ENCODE assay signal across 8 cellular contexts in genomic region chr11:33160587-33160986, GRCh38. TPM values are rescaled to one million over a fixed set of nuclear protein-coding genes. Genes with fewer than 3 reads are reported as not detected.
A peak's percentile ranks its signal among the peaks of the same experiment; 100 is the strongest.
DNase-seq lines count a peak whose midpoint lies in the region; ATAC-seq and TF ChIP-seq lines count a peak whose summit lies in the region.

No MANE protein-coding gene starts in this region.

- H3K27ac Mint-ChIP-seq in activated CD8-positive, alpha-beta T cell treated with anti-CD3 and anti-CD28 coated beads, Interleukin-2, amount 10 ng/mL, durations not matched to agents 7 days and 5 days: peak overlapping the region; percentile 98

- H3K4me3 ChIP-seq in HFF-Myc (replicated peaks; ENCODE audit: low read depth, low read length) (peak overlapping the region; percentile 82), iPS-11a (ENCODE audit: low read depth, low read length) (peak overlapping the region; percentile 97), smooth muscle cell (peak overlapping the region; percentile 75)

- peak overlapping the region; percentile 98 for H3K4me2 ChIP-seq in smooth muscle cell

- H3K27me3 Mint-ChIP-seq in activated CD8-positive, alpha-beta T cell treated with anti-CD3 and anti-CD28 coated beads, Interleukin-2, amount 10 ng/mL, durations not matched to agents 7 days and 5 days (ENCODE audit: low read depth): no peaks in the 10 kb centered on the region

- peaks cover 31% of the 10 kb centered on the region for H3K36me3 Mint-ChIP-seq in activated CD8-positive, alpha-beta T cell treated with anti-CD3 and anti-CD28 coated beads, Interleukin-2, amount 10 ng/mL, durations not matched to agents 7 days and 5 days (ENCODE audit: low read depth)

- peak overlapping the region; percentile 92 for H3K9ac ChIP-seq in smooth muscle cell (ENCODE audit: low read depth)

- CTCF ChIA-PET in activated CD8-positive, alpha-beta T cell treated with anti-CD3 and anti-CD28 coated beads, Interleukin-2, amount 10 ng/mL, durations not matched to agents 7 days and 5 days (lab: Charles Lee): interaction anchor here (0.8 to 1.8 kb wide), 6 partner anchors 98 to 526 kb away, joined by 3 to 5 read pairs (median 3); no protein-coding TSS in a partner anchor

- peaks cover 45% of the 10 kb centered on the region for H4K20me1 ChIP-seq in smooth muscle cell (ENCODE audit: low read depth)

- DNase-seq in HFF-Myc (ENCODE audit: extremely low read depth, low read depth) (no peak), smooth muscle cell (lab: John Stamatoyannopoulos, UW; ENCODE audit: unreplicated experiment) (no peak), NCI-H524 (lab: John Stamatoyannopoulos, UW) (no peak), NCI-H2171 treated with DMSO at 0.1 percent for 48 hours (lab: John Stamatoyannopoulos, UW) (no peak), hippocampal formation (lab: John Stamatoyannopoulos, UW) (no peak)
- no peak for DNase-seq in activated CD8-positive, alpha-beta T cell treated with anti-CD3 and anti-CD28 coated beads, Interleukin-2, amount 10 ng/mL, durations not matched to agents 7 days and 5 days

- no peak for ATAC-seq in activated CD8-positive, alpha-beta T cell treated with anti-CD3 and anti-CD28 coated beads, Interleukin-2, amount 10 ng/mL, durations not matched to agents 7 days and 5 days
- no peak for ATAC-seq in GM19455 (IDR thresholded peaks at IDR 0.05; ENCODE audit: unreplicated experiment)

- POLR2A ChIA-PET in activated CD8-positive, alpha-beta T cell treated with anti-CD3 and anti-CD28 coated beads, Interleukin-2, amount 10 ng/mL, durations not matched to agents 7 days and 5 days (lab: Charles Lee): interaction anchor here (0.7 to 1.2 kb wide), 4 partner anchors 11 to 99 kb away, joined by 3 to 4 read pairs (median 4); partner anchors contain the start of gene HIPK3

- H3K79me2 ChIP-seq in smooth muscle cell (ENCODE audit: low read depth): peaks cover 57% of the 10 kb centered on the region

- peak overlapping the region; percentile 71 for H3K27ac ChIP-seq in smooth muscle cell (ENCODE audit: low read depth)

- no peaks in the 10 kb centered on the region for H3K27me3 ChIP-seq in smooth muscle cell (ENCODE audit: low read depth)

- no peak for TF ChIP-seq CTCF in HFF-Myc (IDR thresholded peaks at IDR 0.05; ENCODE audit: low read depth, low read length, missing control alignments)
- TF ChIP-seq CTCF in smooth muscle cell (IDR thresholded peaks at IDR 0.05; ENCODE audit: borderline replicate concordance, insufficient read depth, poor library complexity, severe bottlenecking): no peak

- peak overlapping the region; percentile 44 for H2AFZ ChIP-seq in smooth muscle cell (ENCODE audit: low read depth)

- peaks cover 33% of the 10 kb centered on the region for H3K4me1 ChIP-seq in smooth muscle cell (ENCODE audit: low read depth)

- H3K9me3 Mint-ChIP-seq in activated CD8-positive, alpha-beta T cell treated with anti-CD3 and anti-CD28 coated beads, Interleukin-2, amount 10 ng/mL, durations not matched to agents 7 days and 5 days (ENCODE audit: insufficient read depth): no peaks in the 10 kb centered on the region

- H3K36me3 ChIP-seq in smooth muscle cell (ENCODE audit: low read depth): no peaks in the 10 kb centered on the region

- no peaks in the 10 kb centered on the region for H3F3A ChIP-seq in smooth muscle cell (ENCODE audit: low read depth)

- H3K4me1 Mint-ChIP-seq in activated CD8-positive, alpha-beta T cell treated with anti-CD3 and anti-CD28 coated beads, Interleukin-2, amount 10 ng/mL, durations not matched to agents 7 days and 5 days (ENCODE audit: low read depth): peaks cover 41% of the 10 kb centered on the region

- under 1% methylated on average over 7 of the region's 7 CpGs for WGBS in smooth muscle cell (ENCODE audit: low lambda C conversion rate)

- H3K9me3 ChIP-seq in smooth muscle cell (replicated peaks; ENCODE audit: low read depth): no peaks in the 10 kb centered on the region

- peak overlapping the region; percentile 98 for H3K4me3 Mint-ChIP-seq in activated CD8-positive, alpha-beta T cell treated with anti-CD3 and anti-CD28 coated beads, Interleukin-2, amount 10 ng/mL, durations not matched to agents 7 days and 5 days

RNA-seq across cellular contexts. Expression of gene CSTF3, which starts 0.7 kb away (rescaled TPM):
- 10 to 100 TPM; 26.5 to 27.2 TPM for total RNA-seq in activated CD8-positive, alpha-beta T cell treated with anti-CD3 and anti-CD28 coated beads, Interleukin-2, amount 10 ng/mL, durations not matched to agents 7 days and 5 days
- 25.9 and 36.8 TPM in 2 replicates for total RNA-seq in smooth muscle cell
- polyA plus RNA-seq in smooth muscle cell: 30.4 and 31.0 TPM in 2 replicates
